ENCODE assay signal across 14 cellular contexts in the genomic region with DNA sequence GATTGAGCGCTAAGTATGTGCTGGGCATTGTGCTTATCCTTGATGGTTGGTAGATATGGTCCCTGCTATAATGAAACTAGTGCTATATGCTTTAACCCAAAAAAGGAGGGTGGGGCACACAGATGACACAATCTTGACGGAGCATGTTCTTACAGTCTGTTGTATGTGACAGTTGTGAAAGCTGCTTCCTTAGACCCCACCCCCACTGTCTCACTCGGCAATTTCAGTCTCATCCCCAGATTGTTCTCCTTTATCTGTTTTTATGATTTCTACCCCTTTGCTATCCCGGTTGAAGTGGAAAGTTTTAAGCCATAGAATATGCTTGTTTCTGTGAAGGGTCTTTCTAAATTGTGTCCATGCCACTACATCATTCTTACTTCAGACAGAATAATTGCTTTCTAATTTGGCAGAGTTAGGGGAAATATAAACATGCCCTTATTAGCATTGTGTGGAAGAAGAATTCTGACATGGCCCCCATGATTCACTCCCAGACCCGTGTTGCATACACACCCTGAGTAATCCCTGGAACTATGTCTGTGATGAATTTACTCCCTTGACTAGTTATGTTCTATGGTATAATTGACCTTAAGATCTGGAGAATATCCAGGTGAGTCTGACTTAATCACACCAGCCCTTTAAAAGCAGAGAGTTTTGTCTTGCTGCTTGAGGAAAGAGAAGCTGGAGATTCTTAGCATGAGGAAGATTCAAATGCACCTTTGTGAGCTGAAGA.
DNase-seq lines count a peak whose midpoint lies in the region; ATAC-seq, FAIRE-seq and TF ChIP-seq lines count a peak whose summit lies in the region.
"Had no signal": no experiment of that assay in that cellular context is flagged by ENCODE, and none has a peak within 500 bp of the region (broad histone marks: within the 10 kb centered on the region; RNA-seq: fewer than 3 reads in every experiment).

No MANE protein-coding gene starts in this region.

- DNase-seq in A549 (ENCODE audit: low read depth in 1 of 2, low spot score in 1 of 2) (peak; percentile 4 to 7), HFFc6 (peak; percentile 67), SKM-1 (lab: John Stamatoyannopoulos, UW; ENCODE audit: unreplicated experiment) (peak; percentile 59), foreskin fibroblast (peak; percentile 38 to 73), KG1 (lab: John Stamatoyannopoulos, UW) (no peak), amniotic stem cell (lab: John Stamatoyannopoulos, UW) (no peak), activated gamma-delta T cell (lab: John Stamatoyannopoulos, UW) (no peak)
- DNase-seq: activated T-cell treated with anti-CD3 and anti-CD28 coated beads, Interleukin-2, amount 50 U/mL, for 4 hours; Caco-2; effector CD8-positive, alpha-beta T cell; NCI-H2081; stimulated activated CD4-positive, alpha-beta T cell treated with anti-CD3 and anti-CD28 coated beads, Interleukin-15, amount 100 ng/mL, for 24 hours had no signal

- ATAC-seq in A549 (peak; percentile 58 to 64; a peak in 3 of 6 replicates), GM19397 (IDR thresholded peaks at IDR 0.05; ENCODE audit: unreplicated experiment) (no peak)
- ATAC-seq: activated T-cell treated with anti-CD3 and anti-CD28 coated beads, Interleukin-2, amount 50 U/mL, for 4 hours had no signal

- peak overlapping the region; percentile 80 for H3K27ac Mint-ChIP-seq in HFFc6

- H3K4me1 Mint-ChIP-seq in HFFc6 (ENCODE audit: low read depth) = peaks cover 16% of the 10 kb centered on the region

- peak overlapping the region; percentile 50 to 69; a peak in 4 of 6 replicates for H3K27ac ChIP-seq in A549
- H3K27ac ChIP-seq: SK-N-MC had no signal

- WGBS in A549 (ENCODE audit: missing lambda C conversion rate) = 61% methylated on average over 5 of the region's 5 CpGs

- H3K4me2 ChIP-seq in A549 = peak overlapping the region; percentile 26; the same call in 2 of the 3 replicates

- FAIRE-seq in A549 (lab: Jason Lieb, UNC) = no peak

- no peak for TF ChIP-seq RAD21 in A549 (conservative IDR thresholded peaks at IDR 0.05 in 1 of 2, IDR thresholded peaks at IDR 0.05 in 1 of 2)

- no peak overlapping the region for H3K4me3 ChIP-seq in A549
- no peak overlapping the region for H3K4me3 ChIP-seq in foreskin fibroblast (ENCODE audit: low read depth in 1 of 2, low read length in 2 of 2)
- H3K4me3 ChIP-seq: SK-N-MC had no signal

- H3K4me1 ChIP-seq in A549 = peaks cover 13% of the 10 kb centered on the region; the same call in 2 of the 3 replicates

- no peaks in the 10 kb centered on the region for H3K36me3 Mint-ChIP-seq in HFFc6 (ENCODE audit: low read depth)

- TF ChIP-seq EP300 in A549 (IDR thresholded peaks at IDR 0.05) = no peak

- POLR2A ChIA-PET in A549 (lab: Yijun Ruan, JAX) = no interaction called here

- no peak for TF ChIP-seq CTCF in A549 (IDR thresholded peaks at IDR 0.05)
- no peak for TF ChIP-seq CTCF in HFFc6 (IDR thresholded peaks at IDR 0.05)
- TF ChIP-seq CTCF in foreskin fibroblast (IDR thresholded peaks at IDR 0.05; ENCODE audit: low read depth, low read length) = no peak

- H3K4me3 Mint-ChIP-seq in HFFc6 = peak overlapping the region; percentile 41
- H3K4me3 Mint-ChIP-seq: activated T-cell treated with anti-CD3 and anti-CD28 coated beads, Interleukin-2, amount 50 U/mL, for 4 hours had no signal

- TF ChIP-seq POLR2A in A549 (IDR thresholded peaks at IDR 0.05; ENCODE audit: low read length) = no peak

- H3K9me3 Mint-ChIP-seq in HFFc6 = no peaks in the 10 kb centered on the region
- H3K9me3 Mint-ChIP-seq: activated T-cell treated with anti-CD3 and anti-CD28 coated beads, Interleukin-2, amount 50 U/mL, for 4 hours had no signal

- H3K9me3 ChIP-seq in A549 = no peaks in the 10 kb centered on the region
- H3K9me3 ChIP-seq: Caco-2 had no signal

- CTCF ChIA-PET in A549 (lab: Yijun Ruan, JAX) = no interaction called here

- H3K27me3 Mint-ChIP-seq in HFFc6 (ENCODE audit: insufficient read depth) = no peaks in the 10 kb centered on the region

TF ChIP-seq in A549, 52 proteins besides CTCF, POLR2A, EP300 and RAD21:
- TF ChIP-seq KDM5A (IDR thresholded peaks at IDR 0.05) = no peak
- no peak for TF ChIP-seq FOSL2 (IDR thresholded peaks at IDR 0.05)
- TF ChIP-seq FOSL2 (CRISPR knock-in tag; IDR thresholded peaks at IDR 0.05) = peak; percentile 19; the same call in 1 of the 2 replicates
- peak; percentile 30; the same call in 1 of the 2 replicates for TF ChIP-seq JUNB (IDR thresholded peaks at IDR 0.05)

Comparison
In these comparisons a context has a peak if more than half of its experiments do, and no peak if none do; other contexts are left out.
1. DNase-seq: peak in A549 (2 of 2), HFFc6 (single experiment), SKM-1 (single experiment) and foreskin fibroblast (2 of 2); none in KG1 (single experiment), amniotic stem cell (single experiment) and activated gamma-delta T cell (single experiment).